In the genomic region with DNA sequence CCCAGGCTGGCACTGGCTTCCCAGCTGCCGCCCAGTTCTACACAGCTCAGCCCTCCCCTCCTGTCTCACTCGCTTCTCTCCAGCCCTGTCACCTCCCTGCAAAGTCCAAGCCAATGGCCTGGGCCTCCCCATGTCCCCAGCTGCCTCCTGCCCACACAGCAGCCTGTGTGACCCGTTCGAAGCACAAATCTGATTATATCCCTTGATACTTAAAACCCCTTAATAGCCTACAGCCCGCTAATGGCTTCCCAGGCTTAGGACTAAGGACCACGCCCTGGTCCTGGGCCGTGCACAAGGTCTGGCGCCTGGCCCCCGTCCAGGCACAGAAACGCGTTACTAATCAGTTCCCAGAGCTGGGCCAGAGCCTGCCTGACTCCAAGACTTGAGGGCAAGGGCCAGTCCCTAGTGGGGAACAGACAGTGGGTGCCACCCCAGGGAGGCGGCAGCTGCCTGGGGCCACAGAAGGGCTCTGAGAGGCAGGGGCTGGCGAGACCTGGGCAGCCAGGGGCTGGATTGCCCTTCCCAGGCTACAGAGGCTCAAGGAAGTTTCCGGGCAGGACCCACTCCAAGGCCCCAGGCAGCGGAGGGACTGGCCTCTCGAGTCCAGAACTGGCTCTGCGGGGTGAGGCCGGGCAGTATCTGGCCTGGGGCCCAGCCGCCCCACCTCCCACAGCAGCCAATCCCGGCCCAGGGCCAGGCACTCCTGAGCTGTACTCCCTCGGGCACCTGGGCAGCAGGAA, we compare ENCODE assay signal across 15 cellular contexts. TPM values are rescaled to one million over a fixed set of nuclear protein-coding genes. Genes with fewer than 3 reads are reported as not detected.
DNase-seq lines count a peak whose midpoint lies in the region; ATAC-seq and TF ChIP-seq lines count a peak whose summit lies in the region.
"Had no signal": no experiment of that assay in that cellular context is flagged by ENCODE, and none has a peak within 500 bp of the region (broad histone marks: within the 10 kb centered on the region; RNA-seq: fewer than 3 reads in every experiment).

No MANE protein-coding gene starts in this region.

- H3K27ac Mint-ChIP-seq in brain (peak overlapping the region in 4 of 5 experiments; percentile 50 to 92 (median 54)), natural killer cell (peak overlapping the region in 1 of 2 donors; percentile 38)
- H3K27ac Mint-ChIP-seq in stimulated activated naive B cell treated with anti-CD40 and anti-IgM and Interleukin-4, amounts not matched to agents 10 μg/mL and 1 μg/mL and 100 μg/mL, for 72 hours = peak overlapping the region; percentile 70
- H3K27ac Mint-ChIP-seq in activated T-helper 1 cell treated with anti-CD3 and anti-CD28 coated beads, Interleukin-12 subunit alpha, Interleukin-12 subunit beta, Interleukin-2, Interleukin-4 antibody, amounts not matched to agents 30 ng/mL and 10 ng/mL and 1 ng/mL, durations not matched to agents 14 hours and 24 hours and 36 hours = no peak overlapping the region

- H3K27me3 Mint-ChIP-seq in brain (peaks cover 4% of the 10 kb centered on the region), natural killer cell (ENCODE audit: low read depth in 2 of 2) (no peaks in the 10 kb centered on the region)
- no peaks in the 10 kb centered on the region for H3K27me3 Mint-ChIP-seq in stimulated activated naive B cell treated with anti-CD40 and anti-IgM and Interleukin-4, amounts not matched to agents 10 μg/mL and 1 μg/mL and 100 μg/mL, for 72 hours
- H3K27me3 Mint-ChIP-seq in activated T-helper 1 cell treated with anti-CD3 and anti-CD28 coated beads, Interleukin-12 subunit alpha, Interleukin-12 subunit beta, Interleukin-2, Interleukin-4 antibody, amounts not matched to agents 30 ng/mL and 10 ng/mL and 1 ng/mL, durations not matched to agents 14 hours and 24 hours and 36 hours (ENCODE audit: insufficient read depth) = no peaks in the 10 kb centered on the region

- ATAC-seq in left colon (peak; percentile 84), HG02840 (IDR thresholded peaks at IDR 0.05; ENCODE audit: low FRiP score, unreplicated experiment) (no peak), natural killer cell (no peak), HG03457 (IDR thresholded peaks at IDR 0.05; ENCODE audit: unreplicated experiment) (no peak)
- ATAC-seq in stimulated activated naive B cell treated with anti-CD40 and anti-IgM and Interleukin-4, amounts not matched to agents 10 μg/mL and 1 μg/mL and 100 μg/mL, for 72 hours (replicated peaks) = no peak
- ATAC-seq: GM12878 had no signal

- H3K4me1 Mint-ChIP-seq in brain = peaks cover 6% of the 10 kb centered on the region
- peaks cover 3 to 10% of the 10 kb centered on the region in 2 donors for H3K4me1 Mint-ChIP-seq in stimulated activated naive B cell treated with anti-CD40 and anti-IgM and Interleukin-4, amounts not matched to agents 10 μg/mL and 1 μg/mL and 100 μg/mL, for 72 hours
- peaks cover 0 to 12% of the 10 kb centered on the region in 2 donors for H3K4me1 Mint-ChIP-seq in natural killer cell
- no peaks in the 10 kb centered on the region for H3K4me1 Mint-ChIP-seq in activated T-helper 1 cell treated with anti-CD3 and anti-CD28 coated beads, Interleukin-12 subunit alpha, Interleukin-12 subunit beta, Interleukin-2, Interleukin-4 antibody, amounts not matched to agents 30 ng/mL and 10 ng/mL and 1 ng/mL, durations not matched to agents 14 hours and 24 hours and 36 hours (ENCODE audit: low read depth)

- TF ChIP-seq CTCF in brain (conservative IDR thresholded peaks at IDR 0.05) (no peak), natural killer cell (IDR thresholded peaks at IDR 0.05) (no peak)

- peaks cover 47% of the 10 kb centered on the region for H3K36me3 Mint-ChIP-seq in brain
- H3K36me3 Mint-ChIP-seq in stimulated activated naive B cell treated with anti-CD40 and anti-IgM and Interleukin-4, amounts not matched to agents 10 μg/mL and 1 μg/mL and 100 μg/mL, for 72 hours = peaks cover 46 to 56% of the 10 kb centered on the region in 2 donors
- H3K36me3 Mint-ChIP-seq in natural killer cell = no peaks in the 10 kb centered on the region
- peaks cover 18% of the 10 kb centered on the region for H3K36me3 Mint-ChIP-seq in activated T-helper 1 cell treated with anti-CD3 and anti-CD28 coated beads, Interleukin-12 subunit alpha, Interleukin-12 subunit beta, Interleukin-2, Interleukin-4 antibody, amounts not matched to agents 30 ng/mL and 10 ng/mL and 1 ng/mL, durations not matched to agents 14 hours and 24 hours and 36 hours (ENCODE audit: low read depth)

- H3K4me3 Mint-ChIP-seq in brain (peak overlapping the region in 1 of 5 experiments; percentile 53), natural killer cell (no peak overlapping the region)
- H3K4me3 Mint-ChIP-seq in stimulated activated naive B cell treated with anti-CD40 and anti-IgM and Interleukin-4, amounts not matched to agents 10 μg/mL and 1 μg/mL and 100 μg/mL, for 72 hours = no peak overlapping the region
- H3K4me3 Mint-ChIP-seq in activated T-helper 1 cell treated with anti-CD3 and anti-CD28 coated beads, Interleukin-12 subunit alpha, Interleukin-12 subunit beta, Interleukin-2, Interleukin-4 antibody, amounts not matched to agents 30 ng/mL and 10 ng/mL and 1 ng/mL, durations not matched to agents 14 hours and 24 hours and 36 hours = no peak overlapping the region

- DNase-seq in NCI-H2196 (lab: John Stamatoyannopoulos, UW; ENCODE audit: unreplicated experiment) = peak; percentile 89
- DNase-seq in left colon = peak; percentile 76 to 83
- no peak for DNase-seq in stimulated activated naive B cell treated with anti-CD40 and anti-IgM and Interleukin-4, amounts not matched to agents 10 μg/mL and 1 μg/mL and 100 μg/mL, for 72 hours
- no peak for DNase-seq in natural killer cell
- DNase-seq in activated T-helper 1 cell treated with anti-CD3 and anti-CD28 coated beads, Interleukin-12 subunit alpha, Interleukin-12 subunit beta, Interleukin-2, Interleukin-4 antibody, amounts not matched to agents 30 ng/mL and 10 ng/mL and 1 ng/mL, durations not matched to agents 14 hours and 24 hours and 36 hours (ENCODE audit: low spot score) = no peak
- DNase-seq: activated CD8-positive, alpha-beta memory T cell treated with anti-CD3 and anti-CD28 coated beads, Interleukin-2, amount 50 U/mL, for 4 hours; NCI-H1048; NK-92 treated with Interleukin-12 subunit alpha and Interleukin-12 subunit beta, amount 100 ng/mL, for 24 hours; T-helper 9 cell had no signal

- intact Hi-C loops in left colon (cut with DNase I, micrococcal nuclease) (no loop called here), natural killer cell (cut with micrococcal nuclease) (no loop called here)
- intact Hi-C loops in activated T-helper 1 cell treated with anti-CD3 and anti-CD28 coated beads, Interleukin-12 subunit alpha, Interleukin-12 subunit beta, Interleukin-2, Interleukin-4 antibody, amounts not matched to agents 30 ng/mL and 10 ng/mL and 1 ng/mL, durations not matched to agents 14 hours and 24 hours and 36 hours (cut with micrococcal nuclease) = no loop called here

- H3K9me3 Mint-ChIP-seq in brain = no peaks in the 10 kb centered on the region
- H3K9me3 Mint-ChIP-seq in stimulated activated naive B cell treated with anti-CD40 and anti-IgM and Interleukin-4, amounts not matched to agents 10 μg/mL and 1 μg/mL and 100 μg/mL, for 72 hours = no peaks in the 10 kb centered on the region
- H3K9me3 Mint-ChIP-seq in natural killer cell = no peaks in the 10 kb centered on the region
- H3K9me3 Mint-ChIP-seq in activated T-helper 1 cell treated with anti-CD3 and anti-CD28 coated beads, Interleukin-12 subunit alpha, Interleukin-12 subunit beta, Interleukin-2, Interleukin-4 antibody, amounts not matched to agents 30 ng/mL and 10 ng/mL and 1 ng/mL, durations not matched to agents 14 hours and 24 hours and 36 hours = no peaks in the 10 kb centered on the region

RNA-seq across cellular contexts. Expression of a gene that starts 10.4 kb away (rescaled TPM):
- polyA plus RNA-seq in brain (ENCODE audit: insufficient read depth, low read depth, low replicate concordance) = 94.7 TPM
- total RNA-seq in left colon = 10 to 100 TPM; 23.6 to 29.4 TPM
- 10 to 100 TPM; 60.2 to 70.8 (median 67.7) TPM for total RNA-seq in natural killer cell
- total RNA-seq in activated T-helper 1 cell treated with anti-CD3 and anti-CD28 coated beads, Interleukin-12 subunit alpha, Interleukin-12 subunit beta, Interleukin-2, Interleukin-4 antibody, amounts not matched to agents 30 ng/mL and 10 ng/mL and 1 ng/mL, durations not matched to agents 14 hours and 24 hours and 36 hours = 50.7 and 51.2 TPM in 2 replicates

RNA-seq across cellular contexts. Expression of a gene that starts 10.7 kb away (rescaled TPM):
- polyA plus RNA-seq in brain (ENCODE audit: insufficient read depth, low read depth, low replicate concordance) = 130 TPM
- total RNA-seq in left colon (100 to 1,000 TPM; 100 to 123 TPM), natural killer cell (100 to 1,000 TPM in 2 of 3 donors, 10 to 100 TPM in 1; 92.0 to 139 (median 106) TPM)
- 88.5 and 93.4 TPM in 2 replicates for total RNA-seq in activated T-helper 1 cell treated with anti-CD3 and anti-CD28 coated beads, Interleukin-12 subunit alpha, Interleukin-12 subunit beta, Interleukin-2, Interleukin-4 antibody, amounts not matched to agents 30 ng/mL and 10 ng/mL and 1 ng/mL, durations not matched to agents 14 hours and 24 hours and 36 hours

RNA-seq across cellular contexts. Expression of a gene that starts 14.6 kb away (rescaled TPM):
- not detected for polyA plus RNA-seq in brain (ENCODE audit: insufficient read depth, low read depth, low replicate concordance)
- total RNA-seq in left colon (under 1 TPM in 1 of 2 donors, not detected in 1; 0.73 TPM), natural killer cell (1 to 10 TPM; 5.4 to 8.4 (median 7.7) TPM)
- 0.34 and 1.4 TPM in 2 replicates for total RNA-seq in activated T-helper 1 cell treated with anti-CD3 and anti-CD28 coated beads, Interleukin-12 subunit alpha, Interleukin-12 subunit beta, Interleukin-2, Interleukin-4 antibody, amounts not matched to agents 30 ng/mL and 10 ng/mL and 1 ng/mL, durations not matched to agents 14 hours and 24 hours and 36 hours
- total RNA-seq: bronchial epithelial cell, gastrocnemius medialis had no signal

RNA-seq across cellular contexts. Expression of a gene that starts 18.0 kb away (rescaled TPM):
- 68.2 TPM for polyA plus RNA-seq in brain (ENCODE audit: insufficient read depth, low read depth, low replicate concordance)
- 100 to 1,000 TPM; 186 to 209 TPM for total RNA-seq in left colon
- 100 to 1,000 TPM; 366 to 409 (median 384) TPM for total RNA-seq in natural killer cell
- total RNA-seq in activated T-helper 1 cell treated with anti-CD3 and anti-CD28 coated beads, Interleukin-12 subunit alpha, Interleukin-12 subunit beta, Interleukin-2, Interleukin-4 antibody, amounts not matched to agents 30 ng/mL and 10 ng/mL and 1 ng/mL, durations not matched to agents 14 hours and 24 hours and 36 hours = 101 and 102 TPM in 2 replicates

RNA-seq across cellular contexts. Expression of a gene that starts 23.3 kb away (rescaled TPM):
- polyA plus RNA-seq in brain (ENCODE audit: insufficient read depth, low read depth, low replicate concordance) = 37.7 TPM
- 10 to 100 TPM; 51.1 to 52.4 TPM for total RNA-seq in left colon
- total RNA-seq in natural killer cell = under 1 TPM in 2 of 3 donors, not detected in 1; 0.24 to 0.34 TPM
- 0.37 and 0.67 TPM in 2 replicates for total RNA-seq in activated T-helper 1 cell treated with anti-CD3 and anti-CD28 coated beads, Interleukin-12 subunit alpha, Interleukin-12 subunit beta, Interleukin-2, Interleukin-4 antibody, amounts not matched to agents 30 ng/mL and 10 ng/mL and 1 ng/mL, durations not matched to agents 14 hours and 24 hours and 36 hours

Comparison
In these comparisons a context has a peak if more than half of its experiments do, and no peak if none do; other contexts are left out.
1. DNase-seq: peak in NCI-H2196 (single experiment) and left colon (2 of 2); none in stimulated activated naive B cell treated with anti-CD40 and anti-IgM and Interleukin-4, amounts not matched to agents 10 μg/mL and 1 μg/mL and 100 μg/mL, for 72 hours (single experiment), natural killer cell (single experiment) and activated T-helper 1 cell treated with anti-CD3 and anti-CD28 coated beads, Interleukin-12 subunit alpha, Interleukin-12 subunit beta, Interleukin-2, Interleukin-4 antibody, amounts not matched to agents 30 ng/mL and 10 ng/mL and 1 ng/mL, durations not matched to agents 14 hours and 24 hours and 36 hours (single experiment).